ENCODE assay signal across 12 cellular contexts in the genomic region with DNA sequence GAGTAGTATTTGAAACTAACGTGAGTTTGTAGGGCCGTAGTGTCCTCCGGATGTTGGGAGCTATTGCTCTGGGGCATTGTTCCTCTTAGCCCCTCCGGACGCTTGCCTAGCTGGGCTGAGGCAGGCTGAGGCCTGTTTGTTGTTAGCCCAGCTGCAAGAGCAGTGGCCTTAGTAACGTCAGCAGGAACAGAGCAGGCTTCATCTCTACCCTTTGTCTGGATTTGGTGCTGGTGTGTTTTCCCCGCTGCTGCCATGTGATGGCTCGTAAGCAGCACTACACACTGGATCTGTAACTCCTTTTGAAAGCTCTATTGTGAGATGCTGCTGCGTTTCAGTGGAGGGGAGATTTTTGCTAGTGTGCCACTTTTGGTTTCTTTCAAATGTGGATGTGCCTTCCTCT. TPM values are rescaled to one million over a fixed set of nuclear protein-coding genes. Genes with fewer than 3 reads are reported as not detected.
DNase-seq lines count a peak whose midpoint lies in the region; ATAC-seq lines count a peak whose summit lies in the region.
"Had no signal": no experiment of that assay in that cellular context is flagged by ENCODE, and none has a peak within 500 bp of the region (broad histone marks: within the 10 kb centered on the region; RNA-seq: fewer than 3 reads in every experiment).

No MANE protein-coding gene starts in this region.

- peaks cover 2% of the 10 kb centered on the region for H3K27me3 Mint-ChIP-seq in activated CD4-positive, alpha-beta T cell treated with anti-CD3 and anti-CD28 coated beads, Interleukin-2, amount 10 ng/mL, durations not matched to agents 24 days and 14 days
- H3K27me3 Mint-ChIP-seq: activated naive CD4-positive, alpha-beta T cell treated with anti-CD3 and anti-CD28 coated beads, Interleukin-2, amount 10 ng/mL, durations not matched to agents 7 days and 5 days had no signal

- H3K4me3 Mint-ChIP-seq in activated CD4-positive, alpha-beta T cell treated with anti-CD3 and anti-CD28 coated beads, Interleukin-2, amount 10 ng/mL, durations not matched to agents 24 days and 14 days = no peak overlapping the region
- H3K4me3 Mint-ChIP-seq: activated B cell treated with CpG ODN at 0.5 μM for 24 hours; activated naive CD4-positive, alpha-beta T cell treated with anti-CD3 and anti-CD28 coated beads, Interleukin-2, amount 10 ng/mL, durations not matched to agents 7 days and 5 days had no signal

- no peaks in the 10 kb centered on the region for H3K36me3 Mint-ChIP-seq in activated CD4-positive, alpha-beta T cell treated with anti-CD3 and anti-CD28 coated beads, Interleukin-2, amount 10 ng/mL, durations not matched to agents 24 days and 14 days (ENCODE audit: low read depth)
- H3K36me3 Mint-ChIP-seq: activated naive CD4-positive, alpha-beta T cell treated with anti-CD3 and anti-CD28 coated beads, Interleukin-2, amount 10 ng/mL, durations not matched to agents 7 days and 5 days had no signal

- DNase-seq in Ammon's horn (ENCODE audit: low spot score) (peak; percentile 98), NCI-H2227 treated with DMSO at 0.1 percent for 48 hours (lab: John Stamatoyannopoulos, UW) (peak; percentile 26), medulla oblongata (ENCODE audit: extremely low spot score) (peak; percentile 97), GF-D8 (lab: John Stamatoyannopoulos, UW) (no peak)
- DNase-seq in activated CD4-positive, alpha-beta T cell treated with anti-CD3 and anti-CD28 coated beads, Interleukin-2, amount 10 ng/mL, durations not matched to agents 24 days and 14 days = no peak
- no peak for DNase-seq in activated T-cell treated with anti-CD3 and anti-CD28 coated beads, Interleukin-2, amount 50 U/mL, for 1 hour
- DNase-seq: activated B cell treated with CpG ODN at 0.5 μM for 24 hours; activated naive CD4-positive, alpha-beta T cell treated with anti-CD3 and anti-CD28 coated beads, Interleukin-2, amount 10 ng/mL, durations not matched to agents 7 days and 5 days; NCI-H2171 treated with DMSO at 0.1 percent for 48 hours had no signal

- peaks cover 4% of the 10 kb centered on the region for H3K9me3 Mint-ChIP-seq in activated CD4-positive, alpha-beta T cell treated with anti-CD3 and anti-CD28 coated beads, Interleukin-2, amount 10 ng/mL, durations not matched to agents 24 days and 14 days
- H3K9me3 Mint-ChIP-seq: activated B cell treated with CpG ODN at 0.5 μM for 24 hours; activated naive CD4-positive, alpha-beta T cell treated with anti-CD3 and anti-CD28 coated beads, Interleukin-2, amount 10 ng/mL, durations not matched to agents 7 days and 5 days had no signal

- no peak overlapping the region for H3K27ac Mint-ChIP-seq in activated CD4-positive, alpha-beta T cell treated with anti-CD3 and anti-CD28 coated beads, Interleukin-2, amount 10 ng/mL, durations not matched to agents 24 days and 14 days
- H3K27ac Mint-ChIP-seq: activated B cell treated with CpG ODN at 0.5 μM for 24 hours; activated naive CD4-positive, alpha-beta T cell treated with anti-CD3 and anti-CD28 coated beads, Interleukin-2, amount 10 ng/mL, durations not matched to agents 7 days and 5 days had no signal

- H3K27ac ChIP-seq in cingulate gyrus (ENCODE audit: low read depth, low read length) = peak overlapping the region; percentile 98

- H3K4me1 Mint-ChIP-seq in activated CD4-positive, alpha-beta T cell treated with anti-CD3 and anti-CD28 coated beads, Interleukin-2, amount 10 ng/mL, durations not matched to agents 24 days and 14 days = peaks cover 2% of the 10 kb centered on the region
- H3K4me1 Mint-ChIP-seq: activated B cell treated with CpG ODN at 0.5 μM for 24 hours had no signal

- intact Hi-C loops in activated CD4-positive, alpha-beta T cell treated with anti-CD3 and anti-CD28 coated beads, Interleukin-2, amount 10 ng/mL, durations not matched to agents 24 days and 14 days (cut with micrococcal nuclease) = no loop called here

- ATAC-seq in GM21825 (IDR thresholded peaks at IDR 0.05; ENCODE audit: unreplicated experiment) = no peak
- ATAC-seq: GM12878 had no signal

RNA-seq across cellular contexts. Expression of gene DNM3, which starts 57.7 kb away (rescaled TPM):
- total RNA-seq in activated CD4-positive, alpha-beta T cell treated with anti-CD3 and anti-CD28 coated beads, Interleukin-2, amount 10 ng/mL, durations not matched to agents 24 days and 14 days = 0.42 and 0.45 TPM in 2 replicates

Comparison
In these comparisons a context has a peak if more than half of its experiments do, and no peak if none do; other contexts are left out.
1. DNase-seq: peak in Ammon's horn (single experiment), NCI-H2227 treated with DMSO at 0.1 percent for 48 hours (single experiment) and medulla oblongata (single experiment); none in GF-D8 (single experiment), activated CD4-positive, alpha-beta T cell treated with anti-CD3 and anti-CD28 coated beads, Interleukin-2, amount 10 ng/mL, durations not matched to agents 24 days and 14 days (single experiment) and activated T-cell treated with anti-CD3 and anti-CD28 coated beads, Interleukin-2, amount 50 U/mL, for 1 hour (single experiment).